14 cellular contexts compared by ENCODE assay signal in genomic region chr4:26426892-26427291, GRCh38.
DNase-seq lines count a peak whose midpoint lies in the region; ATAC-seq and TF ChIP-seq lines count a peak whose summit lies in the region.
"Had no signal": no experiment of that assay in that cellular context is flagged by ENCODE, and none has a peak within 500 bp of the region (broad histone marks: within the 10 kb centered on the region; RNA-seq: fewer than 3 reads in every experiment).

No MANE protein-coding gene starts in this region.

- H3K27me3 ChIP-seq in CD4-positive, alpha-beta T cell (ENCODE audit: control insufficient read depth, insufficient read depth, low read length): no peaks in the 10 kb centered on the region

- POLR2A ChIA-PET in activated CD4-positive, alpha-beta T cell treated with anti-CD3 and anti-CD28 coated beads, Interleukin-2, amount 10 ng/mL, durations not matched to agents 7 days and 5 days (lab: Charles Lee): no interaction called here
- POLR2A ChIA-PET in CD4-positive, alpha-beta T cell (lab: Charles Lee): no interaction called here
- POLR2A ChIA-PET in activated CD8-positive, alpha-beta T cell treated with anti-CD3 and anti-CD28 coated beads, Interleukin-2, amount 10 ng/mL, durations not matched to agents 7 days and 5 days (lab: Charles Lee): no interaction called here

- TF ChIP-seq CTCF in CD4-positive, alpha-beta T cell (IDR thresholded peaks at IDR 0.05): no peak
- TF ChIP-seq CTCF in nephron progenitor cell (IDR thresholded peaks at IDR 0.05): no peak

- H3K36me3 Mint-ChIP-seq in activated CD4-positive, alpha-beta T cell treated with anti-CD3 and anti-CD28 coated beads, Interleukin-2, amount 10 ng/mL, durations not matched to agents 7 days and 5 days (ENCODE audit: low read depth): peaks cover 40% of the 10 kb centered on the region
- peaks cover 95% of the 10 kb centered on the region for H3K36me3 Mint-ChIP-seq in CD4-positive, alpha-beta T cell (ENCODE audit: low read depth)
- peaks cover 48% of the 10 kb centered on the region for H3K36me3 Mint-ChIP-seq in activated CD8-positive, alpha-beta T cell treated with anti-CD3 and anti-CD28 coated beads, Interleukin-2, amount 10 ng/mL, durations not matched to agents 7 days and 5 days (ENCODE audit: low read depth)
- peaks cover 72% of the 10 kb centered on the region for H3K36me3 Mint-ChIP-seq in nephron progenitor cell (ENCODE audit: low read depth)

- intact Hi-C loops in CD4-positive, alpha-beta T cell (cut with DNase I, micrococcal nuclease): no loop called here

- H3K27ac ChIP-seq in CD4-positive, alpha-beta T cell (ENCODE audit: low read depth, low read length): no peak overlapping the region
- H3K27ac ChIP-seq: A549 had no signal

- peak overlapping the region; percentile 16 for H3K27ac Mint-ChIP-seq in activated CD4-positive, alpha-beta T cell treated with anti-CD3 and anti-CD28 coated beads, Interleukin-2, amount 10 ng/mL, durations not matched to agents 7 days and 5 days
- H3K27ac Mint-ChIP-seq in CD4-positive, alpha-beta T cell: peak overlapping the region; percentile 25
- H3K27ac Mint-ChIP-seq in activated CD8-positive, alpha-beta T cell treated with anti-CD3 and anti-CD28 coated beads, Interleukin-2, amount 10 ng/mL, durations not matched to agents 7 days and 5 days: peak overlapping the region; percentile 22
- peak overlapping the region; percentile 34 for H3K27ac Mint-ChIP-seq in nephron progenitor cell

- H3K27me3 Mint-ChIP-seq in activated CD4-positive, alpha-beta T cell treated with anti-CD3 and anti-CD28 coated beads, Interleukin-2, amount 10 ng/mL, durations not matched to agents 7 days and 5 days: no peaks in the 10 kb centered on the region
- no peaks in the 10 kb centered on the region for H3K27me3 Mint-ChIP-seq in CD4-positive, alpha-beta T cell
- H3K27me3 Mint-ChIP-seq in activated CD8-positive, alpha-beta T cell treated with anti-CD3 and anti-CD28 coated beads, Interleukin-2, amount 10 ng/mL, durations not matched to agents 7 days and 5 days (ENCODE audit: low read depth): no peaks in the 10 kb centered on the region
- H3K27me3 Mint-ChIP-seq in nephron progenitor cell (ENCODE audit: low read depth, poor library complexity): no peaks in the 10 kb centered on the region

- peaks cover 15% of the 10 kb centered on the region for H3K4me1 Mint-ChIP-seq in activated CD4-positive, alpha-beta T cell treated with anti-CD3 and anti-CD28 coated beads, Interleukin-2, amount 10 ng/mL, durations not matched to agents 7 days and 5 days
- H3K4me1 Mint-ChIP-seq in CD4-positive, alpha-beta T cell (ENCODE audit: low read depth): peaks cover 16% of the 10 kb centered on the region
- H3K4me1 Mint-ChIP-seq in activated CD8-positive, alpha-beta T cell treated with anti-CD3 and anti-CD28 coated beads, Interleukin-2, amount 10 ng/mL, durations not matched to agents 7 days and 5 days (ENCODE audit: low read depth): peaks cover 4% of the 10 kb centered on the region
- no peaks in the 10 kb centered on the region for H3K4me1 Mint-ChIP-seq in nephron progenitor cell

- no peaks in the 10 kb centered on the region for H3K9me3 ChIP-seq in CD4-positive, alpha-beta T cell (ENCODE audit: control insufficient read depth, low read length)
- H3K9me3 ChIP-seq: A549 had no signal

- no peak overlapping the region for H3K4me3 Mint-ChIP-seq in activated CD4-positive, alpha-beta T cell treated with anti-CD3 and anti-CD28 coated beads, Interleukin-2, amount 10 ng/mL, durations not matched to agents 7 days and 5 days
- H3K4me3 Mint-ChIP-seq in CD4-positive, alpha-beta T cell: no peak overlapping the region
- H3K4me3 Mint-ChIP-seq in activated CD8-positive, alpha-beta T cell treated with anti-CD3 and anti-CD28 coated beads, Interleukin-2, amount 10 ng/mL, durations not matched to agents 7 days and 5 days: no peak overlapping the region
- no peak overlapping the region for H3K4me3 Mint-ChIP-seq in nephron progenitor cell

- no peaks in the 10 kb centered on the region for H3K9me3 Mint-ChIP-seq in activated CD4-positive, alpha-beta T cell treated with anti-CD3 and anti-CD28 coated beads, Interleukin-2, amount 10 ng/mL, durations not matched to agents 7 days and 5 days
- no peaks in the 10 kb centered on the region for H3K9me3 Mint-ChIP-seq in CD4-positive, alpha-beta T cell
- no peaks in the 10 kb centered on the region for H3K9me3 Mint-ChIP-seq in activated CD8-positive, alpha-beta T cell treated with anti-CD3 and anti-CD28 coated beads, Interleukin-2, amount 10 ng/mL, durations not matched to agents 7 days and 5 days (ENCODE audit: insufficient read depth)
- no peaks in the 10 kb centered on the region for H3K9me3 Mint-ChIP-seq in nephron progenitor cell

- no peak for DNase-seq in activated CD4-positive, alpha-beta T cell treated with anti-CD3 and anti-CD28 coated beads, Interleukin-2, amount 10 ng/mL, durations not matched to agents 7 days and 5 days
- DNase-seq in activated CD4-positive, alpha-beta T cell treated with anti-CD3 and anti-CD28 coated beads for 48 hours: no peak
- DNase-seq in CD4-positive, alpha-beta T cell: no peak
- DNase-seq in activated CD8-positive, alpha-beta T cell treated with anti-CD3 and anti-CD28 coated beads, Interleukin-2, amount 10 ng/mL, durations not matched to agents 7 days and 5 days: no peak
- DNase-seq in nephron progenitor cell (no peak), GDM1 (lab: John Stamatoyannopoulos, UW) (no peak), cerebellar nuclear complex (lab: John Stamatoyannopoulos, UW) (no peak)
- DNase-seq: C1 segment of cervical spinal cord, COR-L47, NCI-H187 treated with DMSO at 0.1 percent for 48 hours, NCI-H69 had no signal

- no peak for ATAC-seq in CD4-positive, alpha-beta T cell (ENCODE audit: poor library complexity)
- no peak for ATAC-seq in activated CD8-positive, alpha-beta T cell treated with anti-CD3 and anti-CD28 coated beads, Interleukin-2, amount 10 ng/mL, durations not matched to agents 7 days and 5 days
- ATAC-seq in HG02884 (IDR thresholded peaks at IDR 0.05; ENCODE audit: unreplicated experiment): no peak
- ATAC-seq: A549, K562 had no signal

- CTCF ChIA-PET in activated CD4-positive, alpha-beta T cell treated with anti-CD3 and anti-CD28 coated beads, Interleukin-2, amount 10 ng/mL, durations not matched to agents 7 days and 5 days (lab: Charles Lee): interaction anchor here (0.6 kb wide), 1 partner anchor 19 kb away, joined by 4 read pairs; no protein-coding TSS in a partner anchor
- CTCF ChIA-PET in CD4-positive, alpha-beta T cell (lab: Charles Lee): no interaction called here
- CTCF ChIA-PET in activated CD8-positive, alpha-beta T cell treated with anti-CD3 and anti-CD28 coated beads, Interleukin-2, amount 10 ng/mL, durations not matched to agents 7 days and 5 days (lab: Charles Lee): no interaction called here
